Comparison of ENCODE assay signal across 13 cellular contexts in genomic region chr1:205894119-205894518, GRCh38. TPM values are rescaled to one million over a fixed set of nuclear protein-coding genes. Genes with fewer than 3 reads are reported as not detected.
"Had no signal": no experiment of that assay in that cellular context is flagged by ENCODE, and none has a peak within 500 bp of the region (broad histone marks: within the 10 kb centered on the region; RNA-seq: fewer than 3 reads in every experiment).

No MANE protein-coding gene starts in this region.

RNA-seq across cellular contexts. Expression of gene SLC26A9, which starts 49.1 kb away (rescaled TPM):
- total RNA-seq: activated B cell treated with CpG ODN at 0.5 μM for 24 hours; activated CD4-positive, alpha-beta memory T cell treated with anti-CD3 and anti-CD28 coated beads for 36 hours; activated CD4-positive, alpha-beta memory T cell treated with anti-CD3 and anti-CD28 coated beads, Interleukin-2, amount 10 ng/mL, durations not matched to agents 7 days and 5 days; activated CD4-positive, alpha-beta T cell treated with anti-CD3 and anti-CD28 coated beads for 36 hours; activated CD4-positive, alpha-beta T cell treated with anti-CD3 and anti-CD28 coated beads, Interleukin-2, amount 10 ng/mL, durations not matched to agents 24 days and 14 days; activated CD4-positive, alpha-beta T cell treated with anti-CD3 and anti-CD28 coated beads, Interleukin-2, amount 10 ng/mL, durations not matched to agents 7 days and 5 days; activated CD8-positive, alpha-beta memory T cell treated with anti-CD3 and anti-CD28 coated beads for 36 hours; activated CD8-positive, alpha-beta memory T cell treated with anti-CD3 and anti-CD28 coated beads, Interleukin-2, amount 10 ng/mL, durations not matched to agents 7 days and 5 days; activated CD8-positive, alpha-beta T cell treated with anti-CD3 and anti-CD28 coated beads for 36 hours; activated CD8-positive, alpha-beta T cell treated with anti-CD3 and anti-CD28 coated beads, Interleukin-2, amount 10 ng/mL, durations not matched to agents 7 days and 5 days; T-helper 1 cell treated with Interleukin-12 subunit alpha and Interleukin-12 subunit beta and Interleukin-4 antibody, amounts not matched to agents 30 ng/mL and 1 ng/mL, for 36 hours; T-helper 17 cell; T-helper 2 cell treated with Interferon-gamma antibody and Interleukin-4, amounts not matched to agents 100 ng/mL and 5 ng/mL, for 36 hours had no signal
